1 cellular context compared by ENCODE assay signal in the genomic region with DNA sequence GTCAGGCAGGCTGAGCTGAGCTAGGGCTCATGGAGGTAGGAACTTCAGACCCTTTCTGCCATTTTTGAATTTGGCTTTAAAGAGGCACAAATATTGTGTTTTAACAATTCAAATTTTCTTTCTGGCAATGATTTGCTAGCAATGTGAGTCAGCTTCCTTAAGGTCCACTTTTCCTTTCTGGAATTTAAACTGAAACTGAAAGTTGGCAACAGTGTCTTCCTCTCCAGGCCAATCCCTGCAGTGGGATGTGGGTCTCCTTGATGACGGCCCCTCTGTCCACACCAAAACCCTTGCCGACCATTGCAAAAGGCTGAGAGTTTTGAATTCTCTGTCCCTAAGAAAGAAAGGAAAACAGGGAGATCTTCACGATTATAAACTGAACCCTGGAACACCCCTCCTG.
TF ChIP-seq lines count a peak whose summit lies in the region.

No MANE protein-coding gene starts in this region.

TF ChIP-seq in SK-N-SH treated with all-trans-retinoic acid at 6 μM for 48 hours, 23 proteins besides CTCF, POLR2A, EP300 and RAD21 (continued from another document):
- no peak for TF ChIP-seq TSHZ2 (CRISPR knock-in tag; IDR thresholded peaks at IDR 0.05)
- no peak for TF ChIP-seq ZFP3 (CRISPR knock-in tag; IDR thresholded peaks at IDR 0.05)
- no peak for TF ChIP-seq ZNF70 (CRISPR knock-in tag; IDR thresholded peaks at IDR 0.05)
- TF ChIP-seq TOX (CRISPR knock-in tag; IDR thresholded peaks at IDR 0.05; ENCODE audit: borderline replicate concordance), result no peak
- no peak for TF ChIP-seq POU6F1 (CRISPR knock-in tag; IDR thresholded peaks at IDR 0.05; ENCODE audit: borderline replicate concordance, low read depth)
- TF ChIP-seq ZFP30 (CRISPR knock-in tag; IDR thresholded peaks at IDR 0.05), result no peak
- TF ChIP-seq CREB5 (CRISPR knock-in tag; IDR thresholded peaks at IDR 0.05; ENCODE audit: low read depth), result no peak
- TF ChIP-seq PATZ1 (CRISPR knock-in tag; IDR thresholded peaks at IDR 0.05; ENCODE audit: borderline replicate concordance), result no peak
- TF ChIP-seq SNAI2 (CRISPR knock-in tag; IDR thresholded peaks at IDR 0.05), result no peak
TF ChIP-seq in SK-N-SH treated with all-trans-retinoic acid at 6 μM for 48 hours: peak in this region for 0.
